8 cellular contexts compared by ENCODE assay signal in genomic region chr1:18581420-18581880, GRCh38. TPM values are rescaled to one million over a fixed set of nuclear protein-coding genes. Genes with fewer than 3 reads are reported as not detected.
DNase-seq lines count a peak whose midpoint lies in the region; ATAC-seq and TF ChIP-seq lines count a peak whose summit lies in the region.

No MANE protein-coding gene starts in this region.

- no peak overlapping the region for H4K8ac ChIP-seq in H9 (replicated peaks; ENCODE audit: insufficient read length, low read depth, low read length)

- H2BK12ac ChIP-seq in H9 (ENCODE audit: insufficient read length, low read depth, low read length) = no peak overlapping the region

- TF ChIP-seq EP300 in esophagus muscularis mucosa (IDR thresholded peaks at IDR 0.05) = no peak

- intact Hi-C loops in Caco-2 (cut with micrococcal nuclease; ENCODE audit: unreplicated experiment) (loop anchor here (10.0 kb wide), 1 partner anchor 927 kb away; no protein-coding TSS in a partner anchor), esophagus muscularis mucosa (cut with DNase I) (no loop called here)
- intact Hi-C loops in activated CD4-positive, alpha-beta T cell treated with anti-CD3 and anti-CD28 coated beads for 36 hours (cut with DNase I, micrococcal nuclease) = loop anchor here in 1 of 2 experiments (2.0 to 10.0 kb wide), 4 partner anchors 25 to 921 kb away; partner anchors contain the start of gene IGSF21

- no peaks in the 10 kb centered on the region for H3K4me1 Mint-ChIP-seq in Caco-2 (ENCODE audit: low read depth, unreplicated experiment)
- peaks cover 3 to 9% of the 10 kb centered on the region in 2 experiments; a peak in 3 of 4 replicates for H3K4me1 Mint-ChIP-seq in H9
- no peaks in the 10 kb centered on the region for H3K4me1 Mint-ChIP-seq in activated CD4-positive, alpha-beta T cell treated with anti-CD3 and anti-CD28 coated beads for 36 hours

- no peaks in the 10 kb centered on the region for H3K23me2 ChIP-seq in H9 (ENCODE audit: insufficient read length, low read depth, low read length, poor library complexity, severe bottlenecking)

- H3K9me3 Mint-ChIP-seq in Caco-2 (ENCODE audit: unreplicated experiment) (no peaks in the 10 kb centered on the region), H9 (no peaks in the 10 kb centered on the region; a peak in 1 of 5 replicates)
- H3K9me3 Mint-ChIP-seq in activated CD4-positive, alpha-beta T cell treated with anti-CD3 and anti-CD28 coated beads for 36 hours (ENCODE audit: low read depth) = no peaks in the 10 kb centered on the region

- no peaks in the 10 kb centered on the region for H4K20me1 ChIP-seq in H9 (ENCODE audit: control insufficient read depth, insufficient read depth, insufficient read length)

- no peak overlapping the region for H3K27ac ChIP-seq in H9 (ENCODE audit: insufficient read length, low read depth, low read length)
- no peak overlapping the region for H3K27ac ChIP-seq in esophagus muscularis mucosa (replicated peaks in 1 of 4)

- no peak overlapping the region for H3K14ac ChIP-seq in H9 (ENCODE audit: insufficient read depth, low read length)

- CTCF ChIA-PET in Caco-2 (lab: Charles Lee) = interaction anchor here (0.6 to 1.2 kb wide), 5 partner anchors 22 to 662 kb away, joined by 3 to 7 read pairs (median 3); no protein-coding TSS in a partner anchor
- CTCF ChIA-PET in activated CD4-positive, alpha-beta T cell treated with anti-CD3 and anti-CD28 coated beads for 36 hours (lab: Charles Lee) = interaction anchor here (0.5 to 2.7 kb wide), 16 partner anchors 12 to 968 kb away, joined by 3 to 23 read pairs (median 3); no protein-coding TSS in a partner anchor

- no peak overlapping the region for H3T11ph ChIP-seq in H9 (ENCODE audit: low read length)

- H3K36me3 ChIP-seq in Caco-2 (ENCODE audit: control insufficient read depth, insufficient read depth, low read length) (no peaks in the 10 kb centered on the region), esophagus muscularis mucosa (no peaks in the 10 kb centered on the region)

- no peaks in the 10 kb centered on the region for H3K27me3 ChIP-seq in Caco-2 (replicated peaks; ENCODE audit: control insufficient read depth, insufficient read depth, low read length)
- no peaks in the 10 kb centered on the region for H3K27me3 ChIP-seq in H9 (ENCODE audit: insufficient read depth, low read length)
- H3K27me3 ChIP-seq in esophagus muscularis mucosa = peaks cover 0 to 55% (median 2%) of the 10 kb centered on the region in 4 donors

- H3K36me3 Mint-ChIP-seq in Caco-2 (ENCODE audit: insufficient read depth, unreplicated experiment) (no peaks in the 10 kb centered on the region), H9 (ENCODE audit: insufficient read depth in 1 of 3, low read depth in 3 of 3) (no peaks in the 10 kb centered on the region)
- H3K36me3 Mint-ChIP-seq in activated CD4-positive, alpha-beta T cell treated with anti-CD3 and anti-CD28 coated beads for 36 hours (ENCODE audit: low read depth) = no peaks in the 10 kb centered on the region

- no peak overlapping the region for H3K9ac ChIP-seq in H9 (ENCODE audit: extremely low read depth, insufficient read length, low read length)

- no peak overlapping the region for H4K91ac ChIP-seq in H9 (ENCODE audit: insufficient read length, low read depth, low read length)

- no peak overlapping the region for H3K23ac ChIP-seq in H9 (ENCODE audit: insufficient read length, low read depth, low read length)

- H3K79me1 ChIP-seq in H9 (ENCODE audit: insufficient read depth, low read depth, low read length, poor library complexity, severe bottlenecking) = no peaks in the 10 kb centered on the region

- H2BK15ac ChIP-seq in H9 (ENCODE audit: low read depth, low read length) = no peak overlapping the region

- no peak overlapping the region for H3K27ac Mint-ChIP-seq in Caco-2 (ENCODE audit: unreplicated experiment)
- H3K27ac Mint-ChIP-seq in H9 = no peak overlapping the region
- H3K27ac Mint-ChIP-seq in activated CD4-positive, alpha-beta T cell treated with anti-CD3 and anti-CD28 coated beads for 36 hours = no peak overlapping the region

- no peak for TF ChIP-seq POLR2A in esophagus muscularis mucosa (IDR thresholded peaks at IDR 0.05; ENCODE audit: low read depth)

- WGBS in H9 (ENCODE audit: extremely low coverage, insufficient read length, low lambda C conversion rate) = no CpG with 5 or more reads among the region's 17 CpGs
- 19% methylated on average over 15 of the region's 17 CpGs for WGBS in esophagus muscularis mucosa

- no peak overlapping the region for H3K4ac ChIP-seq in H9 (ENCODE audit: low read depth, low read length)

- POLR2A ChIA-PET in Caco-2 (lab: Charles Lee) = no interaction called here
- POLR2A ChIA-PET in activated CD4-positive, alpha-beta T cell treated with anti-CD3 and anti-CD28 coated beads for 36 hours (lab: Charles Lee) = no interaction called here

- TF ChIP-seq CTCF in Caco-2 (IDR thresholded peaks at IDR 0.05; ENCODE audit: insufficient read depth in 1 of 2, low read depth in 1 of 2, low read length in 1 of 2, severe bottlenecking in 1 of 2, unreplicated experiment in 1 of 2) (peak; percentile 77 to 87), H9 (conservative IDR thresholded peaks at IDR 0.05) (peak; percentile 97), esophagus muscularis mucosa (IDR thresholded peaks at IDR 0.05) (peak; percentile 49 to 66 (median 51))

- H2AK5ac ChIP-seq in H9 (ENCODE audit: insufficient read length, low read length) = no peak overlapping the region

- H3K18ac ChIP-seq in H9 (ENCODE audit: insufficient read length, low read depth, low read length) = no peak overlapping the region

- H2BK20ac ChIP-seq in H9 (ENCODE audit: low read depth, low read length, poor library complexity, severe bottlenecking) = no peak overlapping the region

- H3K4me1 ChIP-seq in Caco-2 (no peaks in the 10 kb centered on the region), H9 (ENCODE audit: insufficient read depth, low read length) (no peaks in the 10 kb centered on the region), esophagus muscularis mucosa (peaks cover 0 to 17% (median 10%) of the 10 kb centered on the region in 4 donors)

- H3K4me3 Mint-ChIP-seq in Caco-2 (ENCODE audit: unreplicated experiment) (no peak overlapping the region), H9 (no peak overlapping the region)
- no peak overlapping the region for H3K4me3 Mint-ChIP-seq in activated CD4-positive, alpha-beta T cell treated with anti-CD3 and anti-CD28 coated beads for 36 hours

- no peak overlapping the region for H3K56ac ChIP-seq in H9 (ENCODE audit: insufficient read length, low read depth, low read length)

- peaks cover 4% of the 10 kb centered on the region for H3K27me3 Mint-ChIP-seq in Caco-2 (ENCODE audit: insufficient read depth, unreplicated experiment)
- H3K27me3 Mint-ChIP-seq in H9 (ENCODE audit: low read depth) = peaks cover 22% of the 10 kb centered on the region
- H3K27me3 Mint-ChIP-seq in activated CD4-positive, alpha-beta T cell treated with anti-CD3 and anti-CD28 coated beads for 36 hours = peaks cover 11% of the 10 kb centered on the region

- H2BK120ac ChIP-seq in H9 (ENCODE audit: low read depth, low read length, poor library complexity, severe bottlenecking) = no peak overlapping the region

- peak in 1 of 2 experiments; percentile 48 for DNase-seq in Caco-2
- DNase-seq in H9 = peak; percentile 67
- DNase-seq in activated CD4-positive, alpha-beta T cell treated with anti-CD3 and anti-CD28 coated beads for 36 hours = peak; percentile 73
- DNase-seq in esophagus muscularis mucosa (ENCODE audit: extremely low spot score) = no peak
- DNase-seq in stimulated activated CD4-positive, alpha-beta T cell treated with anti-CD3 and anti-CD28 coated beads, Interleukin-15, amount 100 ng/mL, for 24 hours = peak; percentile 62
- DNase-seq in NCI-H226 = no peak

- H2BK5ac ChIP-seq in H9 (ENCODE audit: insufficient read length, low read length) = no peak overlapping the region

- H3K4me2 ChIP-seq in H9 (ENCODE audit: insufficient read depth, insufficient read length, low read length) = no peak overlapping the region

- no peak overlapping the region for H4K5ac ChIP-seq in H9 (ENCODE audit: insufficient read length, low read depth, low read length)

- no TSS peak for BruUV-seq in Caco-2 (replicated peaks; lab: Mats Ljungman, UMichigan)

- no peaks in the 10 kb centered on the region for H3K79me2 ChIP-seq in H9 (ENCODE audit: insufficient read depth, low read length)

- H3K4me3 ChIP-seq in Caco-2 (ENCODE audit: low read depth, low read length) (no peak overlapping the region), esophagus muscularis mucosa (no peak overlapping the region)

- H2AFZ ChIP-seq in H9 (ENCODE audit: low read length) = no peak overlapping the region

- peak; percentile 51 for ATAC-seq in activated CD4-positive, alpha-beta T cell treated with anti-CD3 and anti-CD28 coated beads for 36 hours
- ATAC-seq in GM21529 (IDR thresholded peaks at IDR 0.05; ENCODE audit: unreplicated experiment) = no peak
- no peak for ATAC-seq in GM19023 (IDR thresholded peaks at IDR 0.05; ENCODE audit: unreplicated experiment)

- H3K9me3 ChIP-seq in Caco-2 = no peaks in the 10 kb centered on the region
- no peaks in the 10 kb centered on the region for H3K9me3 ChIP-seq in H9 (ENCODE audit: control insufficient read depth, low read depth, low read length)
- H3K9me3 ChIP-seq in esophagus muscularis mucosa = no peaks in the 10 kb centered on the region

RNA-seq across cellular contexts. Expression of gene PAX7, which starts 49.2 kb away (rescaled TPM):
- total RNA-seq in Caco-2 (2022) (0.18 TPM in 1 of 2 replicates, not detected in the other), H9 (2021) (0.09 and 0.15 TPM in 2 replicates), esophagus muscularis mucosa (not detected)
- total RNA-seq in activated CD4-positive, alpha-beta T cell treated with anti-CD3 and anti-CD28 coated beads for 36 hours = not detected

Comparison
In these comparisons a context has a peak if more than half of its experiments do, and no peak if none do; other contexts are left out.
1. DNase-seq: peak in H9 (single experiment), activated CD4-positive, alpha-beta T cell treated with anti-CD3 and anti-CD28 coated beads for 36 hours (single experiment) and stimulated activated CD4-positive, alpha-beta T cell treated with anti-CD3 and anti-CD28 coated beads, Interleukin-15, amount 100 ng/mL, for 24 hours (single experiment); none in esophagus muscularis mucosa (single experiment) and NCI-H226 (single experiment).
2. Peak in every context shown above with its lines, with median percentiles within 50 percentile points of each other: CTCF ChIP-seq.